ENCODE assay signal across 9 cellular contexts in the genomic region with DNA sequence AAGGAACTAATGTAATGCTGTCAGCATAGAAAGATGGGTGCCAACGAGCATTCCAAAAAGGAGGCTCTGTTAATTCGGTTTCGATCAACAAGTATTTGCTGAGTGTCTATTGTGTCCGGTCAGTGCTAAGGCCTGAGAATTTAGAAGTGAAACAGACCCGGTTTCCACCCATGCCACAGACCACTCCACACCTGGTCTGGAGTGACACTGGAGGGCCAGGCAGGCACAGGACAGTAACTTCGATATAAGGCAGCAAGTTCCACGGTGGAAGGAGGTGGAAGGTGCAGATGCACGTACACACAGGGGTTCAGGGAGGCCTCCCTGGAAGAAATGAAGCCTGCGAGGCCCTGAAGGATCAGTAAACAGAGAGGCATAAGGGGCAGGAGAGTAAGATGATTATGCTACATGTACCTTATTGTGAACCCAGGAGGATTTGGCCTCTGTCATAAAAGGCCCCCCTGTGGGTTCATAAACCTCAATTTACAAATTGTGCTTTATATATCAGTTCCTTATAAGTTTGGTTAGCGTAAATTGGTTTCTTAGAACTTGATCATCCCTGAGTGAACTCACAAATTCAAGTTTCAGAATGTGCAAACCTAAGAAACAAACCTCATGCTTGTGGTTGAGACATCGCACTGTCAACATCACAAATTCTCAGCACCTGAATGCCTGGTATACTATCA. TPM values are rescaled to one million over a fixed set of nuclear protein-coding genes. Genes with fewer than 3 reads are reported as not detected.
A peak's percentile ranks its signal among the peaks of the same experiment; 100 is the strongest.
DNase-seq lines count a peak whose midpoint lies in the region; ATAC-seq and TF ChIP-seq lines count a peak whose summit lies in the region.
"Had no signal": no experiment of that assay in that cellular context is flagged by ENCODE, and none has a peak within 500 bp of the region (broad histone marks: within the 10 kb centered on the region; RNA-seq: fewer than 3 reads in every experiment).

No MANE protein-coding gene starts in this region.

- no peak for DNase-seq in CD8-positive, alpha-beta T cell
- DNase-seq in right cardiac atrium (no peak), superior temporal gyrus (ENCODE audit: extremely low spot score) (no peak), T-helper 17 cell (no peak), NCI-H1694 (lab: John Stamatoyannopoulos, UW) (no peak), WTC11 (ENCODE audit: low spot score) (no peak)

- no peaks in the 10 kb centered on the region for H3K4me1 ChIP-seq in CD8-positive, alpha-beta T cell (ENCODE audit: insufficient read depth, low read length)
- H3K4me1 ChIP-seq in right cardiac atrium (ENCODE audit: control insufficient read depth, insufficient read depth, low read length), result peaks cover 39% of the 10 kb centered on the region

- H3K27me3 ChIP-seq in CD8-positive, alpha-beta T cell (ENCODE audit: insufficient read depth, low read length), result no peaks in the 10 kb centered on the region
- no peaks in the 10 kb centered on the region for H3K27me3 ChIP-seq in right cardiac atrium (ENCODE audit: control insufficient read depth, insufficient read depth)

- ATAC-seq in CD8-positive, alpha-beta T cell, result no peak
- ATAC-seq in GM19438 (IDR thresholded peaks at IDR 0.05; ENCODE audit: low read depth, unreplicated experiment) (peak; percentile 70), HG03175 (IDR thresholded peaks at IDR 0.05; ENCODE audit: unreplicated experiment) (peak; percentile 77), right cardiac atrium (no peak), T-helper 17 cell (no peak), WTC11 (no peak)

- 89% methylated on average over 11 of the region's 11 CpGs for WGBS in right cardiac atrium

- no peaks in the 10 kb centered on the region for H3K27me3 Mint-ChIP-seq in CD8-positive, alpha-beta T cell (ENCODE audit: low read depth)
- H3K27me3 Mint-ChIP-seq in T-helper 17 cell (no peaks in the 10 kb centered on the region), WTC11 (ENCODE audit: low read depth) (no peaks in the 10 kb centered on the region)

- H3K27ac ChIP-seq in CD8-positive, alpha-beta T cell (ENCODE audit: low read depth, low read length), result peak overlapping the region; percentile 25
- H3K27ac ChIP-seq in right cardiac atrium (ENCODE audit: low read length), result peak overlapping the region; percentile 79

- TF ChIP-seq CTCF in CD8-positive, alpha-beta T cell (IDR thresholded peaks at IDR 0.05), result no peak
- TF ChIP-seq CTCF in WTC11 (IDR thresholded peaks at IDR 0.05), result no peak

- CTCF ChIA-PET in CD8-positive, alpha-beta T cell (lab: Charles Lee), result interaction anchor here (1.2 to 1.7 kb wide), 2 partner anchors 28 to 167 kb away, joined by 3 to 7 read pairs; no protein-coding TSS in a partner anchor
- CTCF ChIA-PET in WTC11 (lab: Charles Lee), result no interaction called here

- peaks cover 21% of the 10 kb centered on the region for H3K4me1 Mint-ChIP-seq in CD8-positive, alpha-beta T cell (ENCODE audit: low read depth)
- peaks cover 14% of the 10 kb centered on the region for H3K4me1 Mint-ChIP-seq in T-helper 17 cell
- H3K4me1 Mint-ChIP-seq in WTC11, result peaks cover 22% of the 10 kb centered on the region

- intact Hi-C loops in CD8-positive, alpha-beta T cell (cut with DNase I, micrococcal nuclease), result no loop called here
- intact Hi-C loops in right cardiac atrium (cut with DNase I), result no loop called here

- no peaks in the 10 kb centered on the region for H3K9me3 ChIP-seq in CD8-positive, alpha-beta T cell (ENCODE audit: low read length)
- no peaks in the 10 kb centered on the region for H3K9me3 ChIP-seq in right cardiac atrium (ENCODE audit: control insufficient read depth, low read length)
- H3K9me3 ChIP-seq in T-helper 17 cell (ENCODE audit: control insufficient read depth, low read length, poor library complexity, severe bottlenecking), result no peaks in the 10 kb centered on the region

- H3K27ac Mint-ChIP-seq in CD8-positive, alpha-beta T cell, result peak overlapping the region; percentile 27
- H3K27ac Mint-ChIP-seq in T-helper 17 cell, result no peak overlapping the region
- no peak overlapping the region for H3K27ac Mint-ChIP-seq in WTC11

- H3K4me3 ChIP-seq in CD8-positive, alpha-beta T cell (ENCODE audit: low read depth, low read length), result no peak overlapping the region
- H3K4me3 ChIP-seq in right cardiac atrium (ENCODE audit: low read length), result no peak overlapping the region

- no peak overlapping the region for H3K4me3 Mint-ChIP-seq in CD8-positive, alpha-beta T cell
- H3K4me3 Mint-ChIP-seq in T-helper 17 cell (no peak overlapping the region), WTC11 (no peak overlapping the region)

- POLR2A ChIA-PET in CD8-positive, alpha-beta T cell (lab: Charles Lee), result interaction anchor here (0.6 kb wide), 1 partner anchor 31 kb away, joined by 4 read pairs; no protein-coding TSS in a partner anchor
- POLR2A ChIA-PET in WTC11 (lab: Charles Lee), result no interaction called here

- H3K36me3 Mint-ChIP-seq in CD8-positive, alpha-beta T cell, result peaks cover 61% of the 10 kb centered on the region
- peaks cover 4% of the 10 kb centered on the region for H3K36me3 Mint-ChIP-seq in T-helper 17 cell (ENCODE audit: low read depth)
- H3K36me3 Mint-ChIP-seq in WTC11, result peaks cover 15% of the 10 kb centered on the region

- peaks cover 8% of the 10 kb centered on the region for H3K36me3 ChIP-seq in CD8-positive, alpha-beta T cell (ENCODE audit: insufficient read depth, low read length)

- H3K9me3 Mint-ChIP-seq in CD8-positive, alpha-beta T cell, result no peaks in the 10 kb centered on the region
- no peaks in the 10 kb centered on the region for H3K9me3 Mint-ChIP-seq in WTC11

TF ChIP-seq in WTC11, 78 proteins besides CTCF, POLR2A, EP300 and RAD21:
- TF ChIP-seq RELA (CRISPR knock-in tag; IDR thresholded peaks at IDR 0.05; ENCODE audit: borderline replicate concordance) (no peak), JAZF1 (CRISPR knock-in tag; IDR thresholded peaks at IDR 0.05) (no peak), PRRX2 (CRISPR knock-in tag; IDR thresholded peaks at IDR 0.05) (no peak), GRHL2 (CRISPR knock-in tag; IDR thresholded peaks at IDR 0.05; ENCODE audit: insufficient replicate concordance, severe bottlenecking) (no peak)

RNA-seq across cellular contexts. Expression of a gene that starts 25.9 kb away (rescaled TPM):
- total RNA-seq in CD8-positive, alpha-beta T cell, result 10 to 100 TPM; 26.2 to 32.4 TPM
- total RNA-seq in right cardiac atrium, result 10 to 100 TPM; 39.2 to 46.6 (median 41.5) TPM
- polyA plus RNA-seq in right cardiac atrium, result 11.6 TPM
- 10 to 100 TPM; 22.3 to 31.2 TPM for total RNA-seq in T-helper 17 cell
- 18.7 to 23.1 TPM (median 21.3 TPM) in 3 replicates for total RNA-seq in WTC11 (2021)

RNA-seq across cellular contexts. Expression of a gene that starts 48.4 kb away (rescaled TPM):
- total RNA-seq in CD8-positive, alpha-beta T cell, result not detected
- not detected for total RNA-seq in right cardiac atrium
- polyA plus RNA-seq in right cardiac atrium, result not detected
- total RNA-seq in T-helper 17 cell, result not detected
- total RNA-seq in WTC11 (2021), result 0.17 TPM in 1 of 3 replicates, not detected in the others
- polyA plus RNA-seq: adipose tissue had no signal

Comparison
In these comparisons a context has a peak if more than half of its experiments do, and no peak if none do; other contexts are left out.
1. ATAC-seq: peak in GM19438 (single experiment) and HG03175 (single experiment); none in CD8-positive, alpha-beta T cell (single experiment), right cardiac atrium (0 of 2), T-helper 17 cell (single experiment) and WTC11 (single experiment).